ENCODE assay signal across 21 cellular contexts in genomic region chr1:245201201-245201600, GRCh38. TPM values are rescaled to one million over a fixed set of nuclear protein-coding genes. Genes with fewer than 3 reads are reported as not detected.
"Had no signal": no experiment of that assay in that cellular context is flagged by ENCODE, and none has a peak within 500 bp of the region (broad histone marks: within the 10 kb centered on the region; RNA-seq: fewer than 3 reads in every experiment).

No MANE protein-coding gene starts in this region.

- H3K9me3 ChIP-seq: pancreas had no signal

- ATAC-seq: gastroesophageal sphincter; left colon; lower lobe of right lung; pancreas; psoas muscle; stimulated activated naive CD8-positive, alpha-beta T cell treated with anti-CD3 and anti-CD28 coated beads, Interleukin-15, Interleukin-2, amounts not matched to agents 100 U/mL and 50 U/mL, for 24 hours had no signal

- H3K36me3 ChIP-seq: gastroesophageal sphincter, heart left ventricle, lower lobe of right lung, pancreas, right atrium auricular region, upper lobe of left lung had no signal

- H3K4me1 ChIP-seq: gastroesophageal sphincter, lower lobe of right lung, pancreas, psoas muscle, right atrium auricular region, upper lobe of left lung had no signal

- H3K36me3 Mint-ChIP-seq: activated CD4-positive, alpha-beta memory T cell treated with anti-CD3 and anti-CD28 coated beads for 36 hours; activated naive CD8-positive, alpha-beta T cell treated with anti-CD3 and anti-CD28 coated beads for 36 hours had no signal

- H3K4me3 Mint-ChIP-seq: activated CD4-positive, alpha-beta memory T cell treated with anti-CD3 and anti-CD28 coated beads for 36 hours; activated naive CD8-positive, alpha-beta T cell treated with anti-CD3 and anti-CD28 coated beads for 36 hours; naive B cell had no signal

- H3K27ac ChIP-seq: coronary artery, gastroesophageal sphincter, heart left ventricle, lower lobe of right lung, pancreas, psoas muscle, right atrium auricular region, upper lobe of left lung had no signal

- H3K27ac Mint-ChIP-seq: activated CD4-positive, alpha-beta memory T cell treated with anti-CD3 and anti-CD28 coated beads for 36 hours; activated naive CD8-positive, alpha-beta T cell treated with anti-CD3 and anti-CD28 coated beads for 36 hours; naive B cell had no signal

- DNase-seq: activated CD4-positive, alpha-beta memory T cell treated with anti-CD3 and anti-CD28 coated beads for 36 hours; activated CD4-positive, alpha-beta T cell treated with anti-CD3 and anti-CD28 coated beads for 48 hours; activated CD4-positive, CD25-positive, alpha-beta regulatory T cell; activated naive CD4-positive, alpha-beta T cell treated with Interleukin-2 at 50 U/mL for 16 hours; activated naive CD8-positive, alpha-beta T cell treated with anti-CD3 and anti-CD28 coated beads for 36 hours; activated T-cell treated with anti-CD3 and anti-CD28 coated beads, Interleukin-2, amount 50 U/mL, for 48 hours; heart left ventricle; left colon; lower lobe of right lung; mesendoderm; naive B cell; pancreas; psoas muscle; stimulated activated CD4-positive, alpha-beta T cell treated with anti-CD3 and anti-CD28 coated beads, Interleukin-4, amount 100 ng/mL, for 4 hours; stimulated activated naive CD8-positive, alpha-beta T cell treated with anti-CD3 and anti-CD28 coated beads, Interleukin-15, Interleukin-2, amounts not matched to agents 100 U/mL and 50 U/mL, for 24 hours; T1000; upper lobe of left lung had no signal

- H3K27me3 ChIP-seq: gastroesophageal sphincter, pancreas, right atrium auricular region, upper lobe of left lung had no signal

- H3K4me3 ChIP-seq: coronary artery, gastroesophageal sphincter, heart left ventricle, lower lobe of right lung, pancreas, psoas muscle, right atrium auricular region, upper lobe of left lung had no signal

RNA-seq across cellular contexts. Expression of gene KIF26B, which starts 46.4 kb away (rescaled TPM):
- total RNA-seq: activated CD4-positive, alpha-beta memory T cell treated with anti-CD3 and anti-CD28 coated beads for 36 hours; T-helper 1 cell treated with Interleukin-12 subunit alpha and Interleukin-12 subunit beta and Interleukin-4 antibody, amounts not matched to agents 30 ng/mL and 1 ng/mL, for 36 hours had no signal
